In the genomic region with DNA sequence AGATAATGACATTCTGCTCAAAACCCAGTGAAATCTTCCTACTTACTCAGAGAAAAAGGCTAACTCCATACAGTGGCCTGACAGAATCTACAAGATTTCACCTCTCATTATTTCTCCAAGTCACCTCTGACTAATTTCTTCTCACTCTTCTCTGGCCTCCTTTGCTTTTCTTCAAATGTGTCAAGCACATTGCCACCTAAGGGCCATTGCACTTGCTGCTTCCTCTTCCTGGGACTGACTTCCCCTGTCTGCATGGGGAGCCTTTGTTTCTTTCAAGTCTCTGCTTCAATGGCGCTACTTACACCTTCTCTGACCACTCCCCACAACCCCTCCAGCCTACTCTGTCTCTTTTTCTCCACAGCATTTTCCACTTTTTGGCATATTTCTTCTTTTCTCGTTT, we compare ENCODE assay signal across 15 cellular contexts. TPM values are rescaled to one million over a fixed set of nuclear protein-coding genes. Genes with fewer than 3 reads are reported as not detected.
A peak's percentile ranks its signal among the peaks of the same experiment; 100 is the strongest.
DNase-seq lines count a peak whose midpoint lies in the region; ATAC-seq, FAIRE-seq and TF ChIP-seq lines count a peak whose summit lies in the region.
"Had no signal": no experiment of that assay in that cellular context is flagged by ENCODE, and none has a peak within 500 bp of the region (broad histone marks: within the 10 kb centered on the region; RNA-seq: fewer than 3 reads in every experiment).

No MANE protein-coding gene starts in this region.

- no peak for TF ChIP-seq POLR2A in K562 (conservative IDR thresholded peaks at IDR 0.05)

- no peak overlapping the region for H3K27ac Mint-ChIP-seq in activated naive CD8-positive, alpha-beta T cell treated with anti-CD3 and anti-CD28 coated beads, Interleukin-2, amount 50 U/mL, for 24 hours
- no peak overlapping the region for H3K27ac Mint-ChIP-seq in activated naive CD8-positive, alpha-beta T cell treated with anti-CD3 and anti-CD28 coated beads for 36 hours
- H3K27ac Mint-ChIP-seq: CD4-positive, CD25-positive, alpha-beta regulatory T cell had no signal

- H3K27me3 Mint-ChIP-seq in activated naive CD8-positive, alpha-beta T cell treated with anti-CD3 and anti-CD28 coated beads, Interleukin-2, amount 50 U/mL, for 24 hours = no peaks in the 10 kb centered on the region
- no peaks in the 10 kb centered on the region for H3K27me3 Mint-ChIP-seq in activated naive CD8-positive, alpha-beta T cell treated with anti-CD3 and anti-CD28 coated beads for 36 hours
- H3K27me3 Mint-ChIP-seq: CD4-positive, CD25-positive, alpha-beta regulatory T cell had no signal

- no peaks in the 10 kb centered on the region for H3K9me2 ChIP-seq in Loucy (replicated peaks; ENCODE audit: low read depth, low read length)

- H3K4me3 Mint-ChIP-seq in activated naive CD8-positive, alpha-beta T cell treated with anti-CD3 and anti-CD28 coated beads, Interleukin-2, amount 50 U/mL, for 24 hours = no peak overlapping the region
- no peak overlapping the region for H3K4me3 Mint-ChIP-seq in activated naive CD8-positive, alpha-beta T cell treated with anti-CD3 and anti-CD28 coated beads for 36 hours
- H3K4me3 Mint-ChIP-seq: CD4-positive, CD25-positive, alpha-beta regulatory T cell had no signal

- TF ChIP-seq CTCF in Loucy (conservative IDR thresholded peaks at IDR 0.05; ENCODE audit: low read length) (no peak), K562 (IDR thresholded peaks at IDR 0.05 in 2 of 3, conservative IDR thresholded peaks at IDR 0.05 in 1 of 3; ENCODE audit: insufficient read depth in 2 of 3, low read depth in 1 of 3, low read length in 3 of 3) (peak in 2 of 3 experiments; percentile 7 to 29; a peak in 1 of 6 replicates)

- peaks cover 3% of the 10 kb centered on the region; the same call in 1 of the 2 replicates for H3K9me3 ChIP-seq in Loucy (ENCODE audit: insufficient read depth, low read depth, low read length)
- H3K9me3 ChIP-seq in K562 (replicated peaks; ENCODE audit: control insufficient read depth, insufficient read depth, low read depth, low read length) = peaks cover 2% of the 10 kb centered on the region; the same call in 1 of the 2 replicates

- no peaks in the 10 kb centered on the region for H3K36me3 ChIP-seq in Loucy (ENCODE audit: insufficient read depth, low read length)
- H3K36me3 ChIP-seq in K562 (ENCODE audit: control insufficient read depth, insufficient read depth, low read length) = no peaks in the 10 kb centered on the region; the same call in 2 of the 3 replicates

- no peak for TF ChIP-seq EP300 in K562 (IDR thresholded peaks at IDR 0.05; ENCODE audit: low read length)

- no peak for DNase-seq in activated naive CD8-positive, alpha-beta T cell treated with anti-CD3 and anti-CD28 coated beads, Interleukin-2, amount 50 U/mL, for 24 hours
- DNase-seq in activated naive CD8-positive, alpha-beta T cell treated with anti-CD3 and anti-CD28 coated beads for 36 hours = no peak
- peak in 1 of 4 experiments; percentile 52 for DNase-seq in K562 (ENCODE audit: extremely low read depth in 1 of 4, low spot score in 3 of 4)
- DNase-seq in NCI-H187 treated with DMSO at 0.1 percent for 48 hours (lab: John Stamatoyannopoulos, UW) = no peak
- DNase-seq: Caco-2; CD4-positive, CD25-positive, alpha-beta regulatory T cell; HCEC 1CT; NCI-H1092 treated with DMSO at 0.1 percent for 48 hours; NCI-H524 treated with DMSO at 0.1 percent for 48 hours; RPMI8226; SIG-M5 had no signal

- no peaks in the 10 kb centered on the region for H3K9me1 ChIP-seq in K562 (ENCODE audit: control insufficient read depth, insufficient read depth, low read length)

- BruUV-seq in K562 (replicated peaks; lab: Mats Ljungman, UMichigan) = no TSS peak

- ATAC-seq in activated naive CD8-positive, alpha-beta T cell treated with anti-CD3 and anti-CD28 coated beads, Interleukin-2, amount 50 U/mL, for 24 hours = peak; percentile 13
- ATAC-seq in K562 (peak; percentile 54), GM18858 (IDR thresholded peaks at IDR 0.05; ENCODE audit: unreplicated experiment) (no peak), HG02852 (IDR thresholded peaks at IDR 0.05; ENCODE audit: unreplicated experiment) (no peak)

- H3K4me3 ChIP-seq in Loucy (ENCODE audit: low read length, poor library complexity, severe bottlenecking) = no peak overlapping the region
- no peak overlapping the region for H3K4me3 ChIP-seq in K562

- POLR2A ChIA-PET in K562 (lab: Yijun Ruan, JAX) = interaction anchor here (0.6 to 1.8 kb wide), 3 partner anchors 14 to 117 kb away, joined by 3 to 7 read pairs (median 3); no protein-coding TSS in a partner anchor

- CTCF ChIA-PET in K562 (lab: Yijun Ruan, JAX; ENCODE audit: low intra/inter-chr PET ratio) = no interaction called here

- H3K36me3 Mint-ChIP-seq in activated naive CD8-positive, alpha-beta T cell treated with anti-CD3 and anti-CD28 coated beads, Interleukin-2, amount 50 U/mL, for 24 hours (ENCODE audit: low read depth) = peaks cover 6% of the 10 kb centered on the region
- H3K36me3 Mint-ChIP-seq in activated naive CD8-positive, alpha-beta T cell treated with anti-CD3 and anti-CD28 coated beads for 36 hours = peaks cover 10% of the 10 kb centered on the region
- H3K36me3 Mint-ChIP-seq: CD4-positive, CD25-positive, alpha-beta regulatory T cell had no signal

- H3K4me2 ChIP-seq in Loucy (ENCODE audit: low read depth, low read length, poor library complexity, severe bottlenecking) = no peak overlapping the region
- no peak overlapping the region for H3K4me2 ChIP-seq in K562 (ENCODE audit: insufficient read depth, low read length)

- WGBS in K562 (ENCODE audit: insufficient coverage, low coverage, missing lambda C conversion rate) = 33% methylated on average over 2 of the region's 2 CpGs

- intact Hi-C loops in K562 (cut with micrococcal nuclease) = loop anchor here (5.0 kb wide), 1 partner anchor 166 kb away; no protein-coding TSS in a partner anchor

- H2AFZ ChIP-seq in Loucy (ENCODE audit: low read length) = peak overlapping the region; percentile 43
- peak overlapping the region; percentile 71 for H2AFZ ChIP-seq in K562 (ENCODE audit: low read depth, low read length)

- H3K9me3 Mint-ChIP-seq in activated naive CD8-positive, alpha-beta T cell treated with anti-CD3 and anti-CD28 coated beads, Interleukin-2, amount 50 U/mL, for 24 hours = no peaks in the 10 kb centered on the region
- peaks cover 8% of the 10 kb centered on the region for H3K9me3 Mint-ChIP-seq in activated naive CD8-positive, alpha-beta T cell treated with anti-CD3 and anti-CD28 coated beads for 36 hours

- FAIRE-seq in K562 (lab: Jason Lieb, UNC) = no peak

- H3K9ac ChIP-seq in Loucy (ENCODE audit: low read depth, low read length, poor library complexity, severe bottlenecking) (no peak overlapping the region), K562 (ENCODE audit: insufficient read depth in 1 of 2, low read depth in 2 of 2, low read length in 2 of 2) (peak overlapping the region in 1 of 2 experiments; percentile 11; a peak in 1 of 4 replicates)

- peak overlapping the region; percentile 27; the same call in 1 of the 3 replicates for H3K27ac ChIP-seq in K562 (ENCODE audit: extremely low read depth, low read depth, low read length)

- peaks cover 7% of the 10 kb centered on the region for H3K4me1 ChIP-seq in Loucy (ENCODE audit: insufficient read depth, low read length, poor library complexity, severe bottlenecking)
- peaks cover 16 to 34% of the 10 kb centered on the region in 2 experiments; a peak in 4 of 5 replicates for H3K4me1 ChIP-seq in K562 (replicated peaks in 1 of 2; ENCODE audit: control insufficient read depth in 2 of 2, insufficient read depth in 2 of 2, low read length in 2 of 2)

- H3K4me1 Mint-ChIP-seq in activated naive CD8-positive, alpha-beta T cell treated with anti-CD3 and anti-CD28 coated beads, Interleukin-2, amount 50 U/mL, for 24 hours = peaks cover 19% of the 10 kb centered on the region
- peaks cover 18% of the 10 kb centered on the region for H3K4me1 Mint-ChIP-seq in activated naive CD8-positive, alpha-beta T cell treated with anti-CD3 and anti-CD28 coated beads for 36 hours

- no peaks in the 10 kb centered on the region for H3K79me2 ChIP-seq in Loucy (ENCODE audit: insufficient read depth, low read length)
- H3K79me2 ChIP-seq in K562 (ENCODE audit: control insufficient read depth, insufficient read depth, low read length) = no peaks in the 10 kb centered on the region

- TF ChIP-seq RAD21 in K562 (CRISPR knock-in tag; conservative IDR thresholded peaks at IDR 0.05 in 1 of 2, IDR thresholded peaks at IDR 0.05 in 1 of 2) = peak in 1 of 2 experiments; percentile 18; a peak in 2 of 4 replicates

- in situ Hi-C loops in K562 (cut with MboI) = no loop called here

- H4K20me1 ChIP-seq in Loucy (ENCODE audit: insufficient read depth, low read length, poor library complexity, severe bottlenecking) (no peaks in the 10 kb centered on the region), K562 (replicated peaks; ENCODE audit: control insufficient read depth, insufficient read depth, low read length) (no peaks in the 10 kb centered on the region)

- H3F3A ChIP-seq in Loucy (ENCODE audit: low read depth) = no peaks in the 10 kb centered on the region

- H3K27me3 ChIP-seq in Loucy (ENCODE audit: insufficient read depth, low read length, poor library complexity, severe bottlenecking) (no peaks in the 10 kb centered on the region), K562 (ENCODE audit: control insufficient read depth in 2 of 2, insufficient read depth in 2 of 2, low read length in 2 of 2) (no peaks in the 10 kb centered on the region)

TF ChIP-seq in K562, 482 proteins besides CTCF, POLR2A, EP300 and RAD21 (continues in another document):
- TF ChIP-seq CEBPG (CRISPR knock-in tag; IDR thresholded peaks at IDR 0.05) (no peak), CEBPG (tag; conservative IDR thresholded peaks at IDR 0.05 in 1 of 2, IDR thresholded peaks at IDR 0.05 in 1 of 2) (no peak), ZZZ3 (IDR thresholded peaks at IDR 0.05) (no peak)

RNA-seq across cellular contexts. Expression of gene PRTFDC1, which starts 36.0 kb away (rescaled TPM):
- total RNA-seq in activated naive CD8-positive, alpha-beta T cell treated with anti-CD3 and anti-CD28 coated beads for 36 hours = 1 to 10 TPM; 2.8 to 3.6 TPM
- total RNA-seq in K562 (2011; cell fraction: chromatin; rRNA removed; ENCODE audit: low replicate concordance) = 3.9 and 7.0 TPM in 2 replicates
- total RNA-seq in K562 (2011; cell fraction: nucleolus; rRNA removed) = 2.5 and 3.3 TPM in 2 replicates
- total RNA-seq in K562 (2011; cell fraction: nucleoplasm; rRNA removed) = 3.3 and 4.6 TPM in 2 replicates
- total RNA-seq in K562 (2014; rRNA removed) = 6.0 and 7.0 TPM in 2 replicates
- total RNA-seq in K562 (2014; rRNA removed; fragmentation: Illumina TruSeq; extraction: Trizol) = 10.0 and 14.4 TPM in 2 replicates
- total RNA-seq in K562 (2015; rRNA removed; fragmentation: Illumina TruSeq; extraction: Trizol) = 9.4 and 9.5 TPM in 2 replicates
- total RNA-seq in K562 (2021) = 7.5 and 8.0 TPM in 2 replicates
- 17.4 and 27.6 TPM in 2 replicates for polyA plus RNA-seq in K562 (2011; rRNA removed)
- polyA plus RNA-seq in K562 (2011; cell fraction: cytosol; rRNA removed) = 6.6 and 11.7 TPM in 2 replicates
- polyA plus RNA-seq in K562 (2011; cell fraction: nucleus; rRNA removed) = 7.0 and 9.7 TPM in 2 replicates
- polyA plus RNA-seq in K562 (2012) = 12.9 and 14.9 TPM in 2 replicates
- polyA plus RNA-seq in K562 (2014; fragmentation: Illumina TruSeq; extraction: Trizol) = 10.7 and 12.5 TPM in 2 replicates
- 10 to 100 TPM; 19.0 to 19.7 TPM for polyA plus RNA-seq in K562 (2014; fragmentation: Nextera tagmentation; extraction: Ambion mirVana)
- polyA plus RNA-seq in K562 (2014; rRNA removed) = 9.1 TPM in 2 replicates
- 24.3 and 33.2 TPM in 2 replicates for polyA minus RNA-seq in K562 (2011; rRNA and poly(A)+ RNA removed)
- 1.8 and 8.7 TPM in 2 replicates for polyA minus RNA-seq in K562 (2011; cell fraction: cytosol; rRNA and poly(A)+ RNA removed)
- 4.0 and 7.3 TPM in 2 replicates for polyA minus RNA-seq in K562 (2011; cell fraction: nucleus; rRNA and poly(A)+ RNA removed)
- total RNA-seq: OCI-LY7 had no signal

Comparison
In these comparisons a context has a peak if more than half of its experiments do, and no peak if none do; other contexts are left out.
1. ATAC-seq: peak in activated naive CD8-positive, alpha-beta T cell treated with anti-CD3 and anti-CD28 coated beads, Interleukin-2, amount 50 U/mL, for 24 hours (single experiment) and K562 (single experiment); none in GM18858 (single experiment) and HG02852 (single experiment).